In the genomic region with DNA sequence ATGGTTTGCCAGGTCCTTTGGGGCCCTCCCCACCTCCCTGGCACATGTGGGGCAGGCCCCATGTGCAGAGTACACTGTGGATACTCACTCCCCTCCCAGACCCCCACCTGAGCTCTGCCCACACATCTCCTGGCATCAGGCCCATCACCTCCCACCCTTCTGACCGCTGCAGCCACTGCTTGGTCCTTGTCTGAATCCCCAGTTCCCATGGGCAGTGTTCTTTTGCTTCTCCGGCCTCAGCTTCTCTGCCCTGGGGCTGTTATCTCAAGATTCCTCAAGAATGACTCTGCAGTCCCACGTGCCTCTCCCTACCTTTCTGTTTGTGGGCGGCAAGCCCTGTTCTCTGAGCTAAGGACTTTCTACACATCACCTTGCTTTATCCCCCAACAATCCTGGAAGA, we compare ENCODE assay signal across 10 cellular contexts.
A peak's percentile ranks its signal among the peaks of the same experiment; 100 is the strongest.
DNase-seq lines count a peak whose midpoint lies in the region; ATAC-seq and TF ChIP-seq lines count a peak whose summit lies in the region.
"Had no signal": no experiment of that assay in that cellular context is flagged by ENCODE, and none has a peak within 500 bp of the region (broad histone marks: within the 10 kb centered on the region; RNA-seq: fewer than 3 reads in every experiment).

No MANE protein-coding gene starts in this region.

- no peaks in the 10 kb centered on the region for H3K9me2 ChIP-seq in hepatocyte (replicated peaks; ENCODE audit: insufficient read depth)

- POLR2A ChIA-PET in WTC11 (lab: Charles Lee), result no interaction called here

- peak overlapping the region; percentile 85 for H3K27ac ChIP-seq in hepatocyte

- WGBS in hepatocyte (ENCODE audit: low lambda C conversion rate, missing lambda C conversion rate), result 24% methylated on average over 4 of the region's 4 CpGs

- H3K4me2 ChIP-seq in hepatocyte, result peak overlapping the region; percentile 25

- CTCF ChIA-PET in WTC11 (lab: Charles Lee), result interaction anchor here (1.2 to 1.6 kb wide), 3 partner anchors 14 to 159 kb away, joined by 3 to 4 read pairs (median 3); no protein-coding TSS in a partner anchor

- peaks cover 86% of the 10 kb centered on the region for H3K4me1 Mint-ChIP-seq in stimulated activated naive CD8-positive, alpha-beta T cell treated with anti-CD3 and anti-CD28 coated beads, Interleukin-15, Interleukin-2, amounts not matched to agents 100 ng/mL and 50 ng/mL, for 24 hours (ENCODE audit: low read depth)
- peaks cover 46% of the 10 kb centered on the region for H3K4me1 Mint-ChIP-seq in activated T-helper 17 cell treated with anti-CD3 and anti-CD28 coated beads, Interleukin-2, amount 50 U/mL, for 72 hours
- H3K4me1 Mint-ChIP-seq in WTC11, result peaks cover 10% of the 10 kb centered on the region; the same call in 1 of the 2 replicates

- no peaks in the 10 kb centered on the region for H3K27me3 Mint-ChIP-seq in stimulated activated naive CD8-positive, alpha-beta T cell treated with anti-CD3 and anti-CD28 coated beads, Interleukin-15, Interleukin-2, amounts not matched to agents 100 ng/mL and 50 ng/mL, for 24 hours
- H3K27me3 Mint-ChIP-seq in activated T-helper 17 cell treated with anti-CD3 and anti-CD28 coated beads, Interleukin-2, amount 50 U/mL, for 72 hours, result no peaks in the 10 kb centered on the region
- H3K27me3 Mint-ChIP-seq in WTC11 (ENCODE audit: low read depth), result no peaks in the 10 kb centered on the region; the same call in 1 of the 2 replicates

- peak overlapping the region; percentile 81 for H3K27ac Mint-ChIP-seq in stimulated activated naive CD8-positive, alpha-beta T cell treated with anti-CD3 and anti-CD28 coated beads, Interleukin-15, Interleukin-2, amounts not matched to agents 100 ng/mL and 50 ng/mL, for 24 hours
- peak overlapping the region; percentile 86 for H3K27ac Mint-ChIP-seq in activated T-helper 17 cell treated with anti-CD3 and anti-CD28 coated beads, Interleukin-2, amount 50 U/mL, for 72 hours
- H3K27ac Mint-ChIP-seq in WTC11, result no peak overlapping the region

- H3K27me3 ChIP-seq in hepatocyte, result no peaks in the 10 kb centered on the region

- ATAC-seq in stimulated activated naive CD8-positive, alpha-beta T cell treated with anti-CD3 and anti-CD28 coated beads, Interleukin-15, Interleukin-2, amounts not matched to agents 100 U/mL and 50 U/mL, for 24 hours, result no peak
- no peak for ATAC-seq in activated T-helper 17 cell treated with anti-CD3 and anti-CD28 coated beads, Interleukin-2, amount 50 U/mL, for 72 hours (replicated peaks)
- ATAC-seq in WTC11, result no peak
- ATAC-seq: left lobe of liver had no signal

- no peaks in the 10 kb centered on the region for H3K36me3 Mint-ChIP-seq in stimulated activated naive CD8-positive, alpha-beta T cell treated with anti-CD3 and anti-CD28 coated beads, Interleukin-15, Interleukin-2, amounts not matched to agents 100 ng/mL and 50 ng/mL, for 24 hours (ENCODE audit: low read depth)
- H3K36me3 Mint-ChIP-seq in activated T-helper 17 cell treated with anti-CD3 and anti-CD28 coated beads, Interleukin-2, amount 50 U/mL, for 72 hours (ENCODE audit: low read depth), result no peaks in the 10 kb centered on the region
- H3K36me3 Mint-ChIP-seq in WTC11, result no peaks in the 10 kb centered on the region

- DNase-seq in stimulated activated naive CD8-positive, alpha-beta T cell treated with anti-CD3 and anti-CD28 coated beads, Interleukin-15, Interleukin-2, amounts not matched to agents 100 U/mL and 50 U/mL, for 24 hours, result no peak
- DNase-seq in hepatocyte (ENCODE audit: low spot score) (peak; percentile 80), foreskin melanocyte (no peak), WTC11 (ENCODE audit: low spot score) (no peak), SK-N-DZ (ENCODE audit: low spot score) (no peak), NCI-H524 (lab: John Stamatoyannopoulos, UW) (no peak)
- DNase-seq: stimulated activated CD4-positive, alpha-beta T cell treated with anti-CD3 and anti-CD28 coated beads, Interleukin-2, amount 100 ng/mL, for 24 hours had no signal

- peaks cover 16% of the 10 kb centered on the region for H3K4me1 ChIP-seq in hepatocyte (ENCODE audit: insufficient read depth)

- H4K20me1 ChIP-seq in hepatocyte (ENCODE audit: insufficient read depth, poor library complexity, severe bottlenecking), result no peaks in the 10 kb centered on the region

- H3K4me3 ChIP-seq in hepatocyte, result no peak overlapping the region

- H3K36me3 ChIP-seq in hepatocyte (replicated peaks; ENCODE audit: insufficient read depth, low read depth), result no peaks in the 10 kb centered on the region

- H3K79me2 ChIP-seq in hepatocyte, result no peaks in the 10 kb centered on the region

- TF ChIP-seq CTCF in hepatocyte (IDR thresholded peaks at IDR 0.05; ENCODE audit: poor library complexity) (no peak), WTC11 (IDR thresholded peaks at IDR 0.05) (no peak)

- H3K9me3 ChIP-seq in hepatocyte (ENCODE audit: low read depth), result no peaks in the 10 kb centered on the region

- no peak overlapping the region for H2AFZ ChIP-seq in hepatocyte

- H3K9me3 Mint-ChIP-seq in stimulated activated naive CD8-positive, alpha-beta T cell treated with anti-CD3 and anti-CD28 coated beads, Interleukin-15, Interleukin-2, amounts not matched to agents 100 ng/mL and 50 ng/mL, for 24 hours, result no peaks in the 10 kb centered on the region
- no peaks in the 10 kb centered on the region for H3K9me3 Mint-ChIP-seq in activated T-helper 17 cell treated with anti-CD3 and anti-CD28 coated beads, Interleukin-2, amount 50 U/mL, for 72 hours
- peaks cover 2% of the 10 kb centered on the region; the same call in 1 of the 2 replicates for H3K9me3 Mint-ChIP-seq in WTC11

- H3K4me3 Mint-ChIP-seq in stimulated activated naive CD8-positive, alpha-beta T cell treated with anti-CD3 and anti-CD28 coated beads, Interleukin-15, Interleukin-2, amounts not matched to agents 100 ng/mL and 50 ng/mL, for 24 hours, result peak overlapping the region; percentile 70
- peak overlapping the region; percentile 57 for H3K4me3 Mint-ChIP-seq in activated T-helper 17 cell treated with anti-CD3 and anti-CD28 coated beads, Interleukin-2, amount 50 U/mL, for 72 hours
- no peak overlapping the region for H3K4me3 Mint-ChIP-seq in WTC11

TF ChIP-seq in WTC11, 78 proteins besides CTCF, POLR2A, EP300 and RAD21:
- no peak for TF ChIP-seq ZNF232 (CRISPR knock-in tag; IDR thresholded peaks at IDR 0.05)
